In the genomic region with DNA sequence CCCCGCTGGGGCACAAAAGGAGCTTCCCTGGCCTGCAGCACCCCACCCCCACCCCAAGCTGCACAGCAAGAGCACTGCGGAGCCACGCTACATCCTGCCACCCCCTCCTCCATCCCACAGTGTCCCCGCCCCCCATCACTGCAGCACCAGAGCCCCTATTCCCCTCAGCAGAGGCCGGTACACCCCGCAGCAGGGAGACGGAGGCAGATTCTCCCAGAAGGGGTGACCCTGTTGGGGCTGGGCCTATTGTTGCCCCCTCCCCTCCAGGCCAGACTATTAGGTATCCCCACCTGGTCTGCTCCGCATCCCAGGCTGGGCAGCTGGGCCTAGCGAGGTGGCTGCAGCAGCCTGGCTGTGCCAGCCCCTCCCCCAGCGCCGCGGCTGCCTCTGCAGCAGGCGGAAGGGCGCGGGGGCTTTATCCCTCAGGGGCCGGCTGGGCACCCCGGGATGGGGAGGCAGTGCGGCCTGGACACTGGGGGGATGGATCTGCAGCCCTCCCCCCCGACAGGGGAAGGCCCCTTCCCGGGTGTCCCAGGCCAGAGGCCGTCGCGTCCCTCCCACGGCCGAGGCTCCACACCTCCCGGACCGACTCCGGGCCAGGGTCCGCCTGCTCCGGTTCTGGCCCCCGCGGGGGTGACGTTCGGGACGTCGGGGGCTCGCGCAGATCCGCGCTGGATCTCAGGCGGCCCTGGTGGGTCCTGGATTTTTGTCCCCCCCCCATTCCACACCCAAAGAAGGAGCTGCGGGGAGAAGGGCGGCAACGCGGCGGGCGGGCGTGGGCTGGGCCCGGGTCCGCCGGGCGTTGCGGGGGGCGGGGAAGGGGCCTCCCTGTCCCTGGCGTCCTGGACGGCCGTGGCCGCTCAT, we compare ENCODE assay signal across 1 cellular context.
TF ChIP-seq lines count a peak whose summit lies in the region.

No MANE protein-coding gene starts in this region.

TF ChIP-seq in HEK293, 187 proteins besides CTCF, POLR2A, EP300 and RAD21 (continued from another document):
- TF ChIP-seq GLI4 (tag by site-specific recombination; IDR thresholded peaks at IDR 0.05) (no peak), ZNF10 (tag by site-specific recombination; IDR thresholded peaks at IDR 0.05) (0 out of 2 replicates have a peak, but pooled peaks have one; percentile 38), ZNF324 (tag by site-specific recombination; IDR thresholded peaks at IDR 0.05) (no peak), ZNF571 (tag by site-specific recombination; IDR thresholded peaks at IDR 0.05) (no peak), ZNF600 (tag by site-specific recombination; IDR thresholded peaks at IDR 0.05) (0 out of 2 replicates have a peak, but pooled peaks have one; percentile 41), ZNF561 (tag by site-specific recombination; IDR thresholded peaks at IDR 0.05; ENCODE audit: borderline replicate concordance) (no peak), ZNF585B (tag by site-specific recombination; IDR thresholded peaks at IDR 0.05) (no peak), ZNF311 (tag by site-specific recombination; IDR thresholded peaks at IDR 0.05; ENCODE audit: borderline replicate concordance) (no peak), MYNN (tag by site-specific recombination; IDR thresholded peaks at IDR 0.05; ENCODE audit: borderline replicate concordance) (no peak), KLF7 (tag by site-specific recombination; IDR thresholded peaks at IDR 0.05; ENCODE audit: borderline replicate concordance) (no peak), GLIS1 (tag by site-specific recombination; IDR thresholded peaks at IDR 0.05) (peak; percentile 22; the same call in 1 of the 2 replicates), REPIN1 (tag by site-specific recombination; IDR thresholded peaks at IDR 0.05; ENCODE audit: low read depth) (no peak), ZNF677 (tag by site-specific recombination; IDR thresholded peaks at IDR 0.05) (no peak), GLIS2 (tag by site-specific recombination; IDR thresholded peaks at IDR 0.05) (peak; percentile 68), ZNF350 (tag by site-specific recombination; IDR thresholded peaks at IDR 0.05) (no peak)
- TF ChIP-seq, protein P1, sequence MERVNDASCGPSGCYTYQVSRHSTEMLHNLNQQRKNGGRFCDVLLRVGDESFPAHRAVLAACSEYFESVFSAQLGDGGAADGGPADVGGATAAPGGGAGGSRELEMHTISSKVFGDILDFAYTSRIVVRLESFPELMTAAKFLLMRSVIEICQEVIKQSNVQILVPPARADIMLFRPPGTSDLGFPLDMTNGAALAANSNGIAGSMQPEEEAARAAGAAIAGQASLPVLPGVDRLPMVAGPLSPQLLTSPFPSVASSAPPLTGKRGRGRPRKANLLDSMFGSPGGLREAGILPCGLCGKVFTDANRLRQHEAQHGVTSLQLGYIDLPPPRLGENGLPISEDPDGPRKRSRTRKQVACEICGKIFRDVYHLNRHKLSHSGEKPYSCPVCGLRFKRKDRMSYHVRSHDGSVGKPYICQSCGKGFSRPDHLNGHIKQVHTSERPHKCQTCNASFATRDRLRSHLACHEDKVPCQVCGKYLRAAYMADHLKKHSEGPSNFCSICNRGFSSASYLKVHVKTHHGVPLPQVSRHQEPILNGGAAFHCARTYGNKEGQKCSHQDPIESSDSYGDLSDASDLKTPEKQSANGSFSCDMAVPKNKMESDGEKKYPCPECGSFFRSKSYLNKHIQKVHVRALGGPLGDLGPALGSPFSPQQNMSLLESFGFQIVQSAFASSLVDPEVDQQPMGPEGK (tag by site-specific recombination; IDR thresholded peaks at IDR 0.05): peak; percentile 69
- TF ChIP-seq, protein P2, sequence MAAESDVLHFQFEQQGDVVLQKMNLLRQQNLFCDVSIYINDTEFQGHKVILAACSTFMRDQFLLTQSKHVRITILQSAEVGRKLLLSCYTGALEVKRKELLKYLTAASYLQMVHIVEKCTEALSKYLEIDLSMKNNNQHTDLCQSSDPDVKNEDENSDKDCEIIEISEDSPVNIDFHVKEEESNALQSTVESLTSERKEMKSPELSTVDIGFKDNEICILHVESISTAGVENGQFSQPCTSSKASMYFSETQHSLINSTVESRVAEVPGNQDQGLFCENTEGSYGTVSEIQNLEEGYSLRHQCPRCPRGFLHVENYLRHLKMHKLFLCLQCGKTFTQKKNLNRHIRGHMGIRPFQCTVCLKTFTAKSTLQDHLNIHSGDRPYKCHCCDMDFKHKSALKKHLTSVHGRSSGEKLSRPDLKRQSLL (tag by site-specific recombination; IDR thresholded peaks at IDR 0.05): no peak
- TF ChIP-seq, protein P3, sequence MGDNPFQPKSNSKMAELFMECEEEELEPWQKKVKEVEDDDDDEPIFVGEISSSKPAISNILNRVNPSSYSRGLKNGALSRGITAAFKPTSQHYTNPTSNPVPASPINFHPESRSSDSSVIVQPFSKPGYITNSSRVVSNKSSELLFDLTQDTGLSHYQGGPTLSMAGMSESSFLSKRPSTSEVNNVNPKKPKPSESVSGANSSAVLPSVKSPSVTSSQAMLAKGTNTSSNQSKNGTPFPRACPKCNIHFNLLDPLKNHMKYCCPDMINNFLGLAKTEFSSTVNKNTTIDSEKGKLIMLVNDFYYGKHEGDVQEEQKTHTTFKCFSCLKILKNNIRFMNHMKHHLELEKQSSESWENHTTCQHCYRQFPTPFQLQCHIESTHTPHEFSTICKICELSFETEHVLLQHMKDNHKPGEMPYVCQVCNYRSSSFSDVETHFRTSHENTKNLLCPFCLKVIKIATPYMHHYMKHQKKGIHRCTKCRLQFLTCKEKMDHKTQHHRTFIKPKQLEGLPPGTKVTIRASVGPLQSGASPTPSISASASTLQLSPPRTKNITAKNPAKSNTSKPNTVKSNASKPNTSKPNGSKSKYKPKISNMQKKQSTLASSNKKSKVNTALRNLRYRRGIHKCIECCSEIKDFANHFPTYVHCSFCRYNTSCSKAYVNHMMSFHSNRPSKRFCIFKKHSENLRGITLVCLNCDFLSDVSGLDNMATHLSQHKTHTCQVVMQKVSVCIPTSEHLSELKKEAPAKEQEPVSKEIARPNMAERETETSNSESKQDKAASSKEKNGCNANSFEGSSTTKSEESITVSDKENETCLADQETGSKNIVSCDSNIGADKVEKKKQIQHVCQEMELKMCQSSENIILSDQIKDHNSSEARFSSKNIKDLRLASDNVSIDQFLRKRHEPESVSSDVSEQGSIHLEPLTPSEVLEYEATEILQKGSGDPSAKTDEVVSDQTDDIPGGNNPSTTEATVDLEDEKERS (tag by site-specific recombination; IDR thresholded peaks at IDR 0.05): no peak
TF ChIP-seq in HEK293: peak in this region for 21.
